ENCODE assay signal across 11 cellular contexts in the genomic region with DNA sequence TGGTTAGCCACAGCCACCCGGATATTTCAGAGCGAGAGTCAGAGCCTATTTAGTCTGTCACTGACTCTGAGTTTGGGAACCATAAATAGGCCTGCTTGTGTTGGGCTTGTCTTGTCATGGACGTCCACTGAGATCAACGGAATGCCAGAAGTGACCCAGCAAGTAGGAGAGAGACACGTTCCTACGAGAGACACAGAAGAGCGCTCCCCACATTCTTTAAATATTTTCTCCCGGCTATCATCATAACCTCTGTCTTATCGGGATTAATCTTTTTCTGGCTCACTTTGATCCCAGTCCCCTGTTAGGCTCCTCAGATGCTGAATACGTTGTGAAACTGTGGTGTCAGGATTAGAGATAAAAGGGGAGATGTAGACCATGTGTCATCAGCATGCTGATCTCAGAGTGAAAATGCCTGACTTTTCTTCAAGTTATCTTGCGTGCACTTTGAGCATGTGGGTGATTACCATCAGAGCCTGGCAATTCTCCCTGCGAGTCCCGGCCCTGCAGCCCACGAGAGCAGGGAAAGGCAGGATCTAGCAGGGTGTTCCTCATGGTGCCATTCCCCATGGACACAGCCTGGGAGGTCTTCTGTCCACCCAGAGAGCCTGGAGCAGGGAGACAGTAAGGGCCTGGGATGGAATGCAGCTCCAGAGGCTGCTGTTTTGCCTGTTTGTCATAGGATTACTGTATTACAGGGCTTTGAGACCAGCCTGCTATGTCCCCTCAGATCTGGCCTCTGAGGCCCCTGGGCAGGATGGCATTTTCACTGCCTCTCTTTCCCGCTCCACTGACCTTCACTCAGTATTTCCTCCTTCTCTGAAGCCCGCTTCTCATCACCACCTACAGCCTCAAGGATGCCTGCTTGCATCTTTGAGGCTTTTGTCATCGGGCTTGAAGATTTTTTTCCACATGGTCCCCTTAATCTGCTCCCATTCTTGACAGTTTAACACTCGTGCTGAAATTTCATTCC. TPM values are rescaled to one million over a fixed set of nuclear protein-coding genes. Genes with fewer than 3 reads are reported as not detected.
DNase-seq lines count a peak whose midpoint lies in the region; ATAC-seq, FAIRE-seq and TF ChIP-seq lines count a peak whose summit lies in the region.
"Had no signal": no experiment of that assay in that cellular context is flagged by ENCODE, and none has a peak within 500 bp of the region (broad histone marks: within the 10 kb centered on the region; RNA-seq: fewer than 3 reads in every experiment).

No MANE protein-coding gene starts in this region.

- FAIRE-seq in RCC 7860 (lab: Jason Lieb, UNC) = peak; percentile 87

- no peaks in the 10 kb centered on the region for H3K27me3 ChIP-seq in esophagus muscularis mucosa
- no peaks in the 10 kb centered on the region for H3K27me3 ChIP-seq in osteoblast (ENCODE audit: insufficient read depth, low read length)
- H3K27me3 ChIP-seq: heart left ventricle had no signal

- in situ Hi-C loops in Caki2 (cut with HindIII; ENCODE audit: low pct_unique_long_range_greater_than_20kb, low sequenced_read_pairs) = no loop called here

- H3K27ac ChIP-seq in esophagus muscularis mucosa (replicated peaks in 1 of 4) (no peak overlapping the region), osteoblast (ENCODE audit: low read depth, low read length) (peak overlapping the region; percentile 75)
- H3K27ac ChIP-seq: heart left ventricle had no signal

- TF ChIP-seq CTCF in esophagus muscularis mucosa (IDR thresholded peaks at IDR 0.05) (no peak), osteoblast (IDR thresholded peaks at IDR 0.05; ENCODE audit: extremely low read depth, low read depth, low read length) (no peak)

- no peaks in the 10 kb centered on the region for H4K20me1 ChIP-seq in osteoblast (ENCODE audit: insufficient read depth, low read length)

- no peaks in the 10 kb centered on the region for H3K36me3 ChIP-seq in esophagus muscularis mucosa
- H3K36me3 ChIP-seq in osteoblast (ENCODE audit: insufficient read depth, low read length) = no peaks in the 10 kb centered on the region
- H3K36me3 ChIP-seq: heart left ventricle had no signal

- no peak for ATAC-seq in left ventricle myocardium superior
- ATAC-seq: naive thymus-derived CD4-positive, alpha-beta T cell had no signal

- TF ChIP-seq EP300 in esophagus muscularis mucosa (IDR thresholded peaks at IDR 0.05) = no peak

- DNase-seq in Caki2 (ENCODE audit: low read depth) = peak; percentile 91
- peak; percentile 92 for DNase-seq in RCC 7860 (ENCODE audit: low spot score)
- peak; percentile 75 for DNase-seq in esophagus muscularis mucosa (ENCODE audit: extremely low spot score)
- no peak for DNase-seq in osteoblast (ENCODE audit: insufficient read length, low spot score, missing footprints)
- no peak for DNase-seq in SKM-1 treated with dmso at 0.1 percent for 144 hours (lab: John Stamatoyannopoulos, UW; ENCODE audit: unreplicated experiment)
- no peak for DNase-seq in left ventricle myocardium superior
- no peak for DNase-seq in NCI-H510A treated with DMSO at 0.1 percent for 48 hours (lab: John Stamatoyannopoulos, UW)
- DNase-seq in GDM1 (lab: John Stamatoyannopoulos, UW) = no peak
- DNase-seq: heart left ventricle; naive thymus-derived CD4-positive, alpha-beta T cell; NCI-H748 treated with DMSO at 0.1 percent for 48 hours had no signal

- WGBS in esophagus muscularis mucosa = 48% methylated on average over 18 of the region's 18 CpGs

- intact Hi-C loops in esophagus muscularis mucosa (cut with DNase I) (no loop called here), left ventricle myocardium superior (cut with micrococcal nuclease) (no loop called here)

- H3K9me3 ChIP-seq in esophagus muscularis mucosa (no peaks in the 10 kb centered on the region), osteoblast (ENCODE audit: low read depth, low read length) (no peaks in the 10 kb centered on the region)
- H3K9me3 ChIP-seq: heart left ventricle had no signal

- H2AFZ ChIP-seq in osteoblast (ENCODE audit: low read length) = peak overlapping the region; percentile 58

- no peak overlapping the region for H3K4me3 ChIP-seq in esophagus muscularis mucosa
- peak overlapping the region; percentile 31 for H3K4me3 ChIP-seq in osteoblast (ENCODE audit: insufficient read depth, low read length)
- H3K4me3 ChIP-seq: heart left ventricle had no signal

- H3K4me2 ChIP-seq in osteoblast (ENCODE audit: insufficient read depth, low read length) = peak overlapping the region; percentile 68

- no peaks in the 10 kb centered on the region for H3K4me1 ChIP-seq in esophagus muscularis mucosa
- peaks cover 26% of the 10 kb centered on the region for H3K4me1 ChIP-seq in osteoblast (ENCODE audit: insufficient read depth, low read length)

- H3K79me2 ChIP-seq in osteoblast (ENCODE audit: insufficient read depth, low read length) = no peaks in the 10 kb centered on the region

- TF ChIP-seq POLR2A in esophagus muscularis mucosa (IDR thresholded peaks at IDR 0.05; ENCODE audit: low read depth) = no peak

RNA-seq across cellular contexts. Expression of a gene that starts 2.8 kb away (rescaled TPM):
- total RNA-seq in Caki2 (2014; rRNA removed; shearing (Covaris generic); ENCODE audit: low replicate concordance) = 44.5 and 51.3 TPM in 2 replicates
- total RNA-seq in esophagus muscularis mucosa (10 to 100 TPM; 16.2 to 30.5 (median 28.3) TPM), osteoblast (59.0 and 68.4 TPM in 2 replicates), left ventricle myocardium superior (6.8 TPM)
- total RNA-seq: naive thymus-derived CD4-positive, alpha-beta T cell had no signal

Comparison
In these comparisons a context has a peak if more than half of its experiments do, and no peak if none do; other contexts are left out.
1. DNase-seq: peak in Caki2 (single experiment), RCC 7860 (single experiment) and esophagus muscularis mucosa (single experiment); none in osteoblast (single experiment), SKM-1 treated with dmso at 0.1 percent for 144 hours (single experiment), left ventricle myocardium superior (single experiment), NCI-H510A treated with DMSO at 0.1 percent for 48 hours (single experiment) and GDM1 (single experiment).